8 cellular contexts compared by ENCODE assay signal in genomic region chr12:92141585-92142244, GRCh38. TPM values are rescaled to one million over a fixed set of nuclear protein-coding genes. Genes with fewer than 3 reads are reported as not detected.
DNase-seq lines count a peak whose midpoint lies in the region; ATAC-seq and TF ChIP-seq lines count a peak whose summit lies in the region.

No MANE protein-coding gene starts in this region.

- TF ChIP-seq CTCF in Calu3 (IDR thresholded peaks at IDR 0.05; ENCODE audit: unreplicated experiment): no peak
- TF ChIP-seq CTCF in coronary artery (IDR thresholded peaks at IDR 0.05): no peak
- TF ChIP-seq CTCF in nephron (IDR thresholded peaks at IDR 0.05; ENCODE audit: unreplicated experiment in 3 of 3): no peak

- H3K36me3 Mint-ChIP-seq in Calu3 (ENCODE audit: insufficient read depth, unreplicated experiment) (peaks cover 100% of the 10 kb centered on the region), nephron (ENCODE audit: low read depth) (peaks cover 54% of the 10 kb centered on the region)

- DNase-seq in Calu3: no peak
- no peak for DNase-seq in coronary artery (ENCODE audit: low spot score)
- DNase-seq in NCI-H2227 (lab: John Stamatoyannopoulos, UW; ENCODE audit: unreplicated experiment): no peak

- peaks cover 2% of the 10 kb centered on the region for H3K9me3 Mint-ChIP-seq in Calu3 (ENCODE audit: low read depth, unreplicated experiment)
- H3K9me3 Mint-ChIP-seq in nephron: no peaks in the 10 kb centered on the region

- ATAC-seq in GM19035 (IDR thresholded peaks at IDR 0.05; ENCODE audit: unreplicated experiment) (no peak), GM18861 (IDR thresholded peaks at IDR 0.05; ENCODE audit: unreplicated experiment) (no peak), HG03097 (IDR thresholded peaks at IDR 0.05; ENCODE audit: low FRiP score, unreplicated experiment) (no peak)

- H3K27ac Mint-ChIP-seq in Calu3 (ENCODE audit: unreplicated experiment) (peak overlapping the region; percentile 99), nephron (peak overlapping the region in 1 of 3 experiments; percentile 100)

- peaks cover 51% of the 10 kb centered on the region for H3K36me3 ChIP-seq in KOPT-K1 (ENCODE audit: insufficient read depth, low read length)

- H3K27ac ChIP-seq in KOPT-K1 (ENCODE audit: low read depth, low read length, poor library complexity, severe bottlenecking) (peak overlapping the region; percentile 86), coronary artery (peak overlapping the region; percentile 97 to 99)

- BruUV-seq in Calu3 (replicated peaks; lab: Mats Ljungman, UMichigan): no TSS peak

- intact Hi-C loops in Calu3 (cut with micrococcal nuclease; ENCODE audit: unreplicated experiment): loop anchor here (2.0 to 10.0 kb wide), 3 partner anchors 223 to 759 kb away; no protein-coding TSS in a partner anchor

- H3K4me1 Mint-ChIP-seq in Calu3 (ENCODE audit: low read depth, unreplicated experiment) (peaks cover 30% of the 10 kb centered on the region), nephron (peaks cover 47% of the 10 kb centered on the region)

- H3K9me3 ChIP-seq in KOPT-K1 (ENCODE audit: insufficient read depth, low read length, poor library complexity, severe bottlenecking): no peaks in the 10 kb centered on the region

- H3K27me3 Mint-ChIP-seq in Calu3 (ENCODE audit: unreplicated experiment) (peaks cover 10% of the 10 kb centered on the region), nephron (ENCODE audit: low read depth) (no peaks in the 10 kb centered on the region)

- CTCF ChIA-PET in Calu3 (lab: Charles Lee): interaction anchor here (0.5 to 0.8 kb wide), 5 partner anchors 17 to 508 kb away, joined by 3 to 6 read pairs (median 4); no protein-coding TSS in a partner anchor

- peak overlapping the region; percentile 87 for H3K4me3 Mint-ChIP-seq in Calu3 (ENCODE audit: low read depth, unreplicated experiment)
- peak overlapping the region; percentile 97 to 100 (median 100) for H3K4me3 Mint-ChIP-seq in nephron

- H3K4me3 ChIP-seq in coronary artery: peak overlapping the region; percentile 98

RNA-seq across cellular contexts. Expression of gene BTG1, which starts 3.9 kb away (rescaled TPM):
- total RNA-seq in Calu3 (2022): 123 and 131 TPM in 2 replicates
